Comparison of ENCODE assay signal across 20 cellular contexts in the genomic region with DNA sequence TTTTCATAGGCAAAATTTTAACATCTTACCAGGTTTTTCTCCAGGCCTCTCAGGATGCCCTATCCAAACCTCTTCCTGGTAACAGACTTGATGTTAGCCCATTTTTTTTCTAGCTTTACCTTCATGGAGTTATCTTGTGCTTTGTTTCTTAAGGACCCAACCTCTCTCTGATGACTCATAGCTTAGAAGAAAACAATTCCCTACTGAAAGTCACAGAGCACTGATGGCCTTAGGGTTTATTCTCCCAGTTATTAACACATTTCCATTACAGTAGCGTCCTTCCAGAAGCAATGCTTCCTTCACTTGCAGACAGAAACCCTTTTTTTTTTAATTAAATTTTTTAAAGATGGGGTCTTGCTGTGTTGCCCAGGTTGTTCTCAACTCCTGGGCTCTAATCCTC.
A peak's percentile ranks its signal among the peaks of the same experiment; 100 is the strongest.
DNase-seq lines count a peak whose midpoint lies in the region; ATAC-seq and TF ChIP-seq lines count a peak whose summit lies in the region.
"Had no signal": no experiment of that assay in that cellular context is flagged by ENCODE, and none has a peak within 500 bp of the region (broad histone marks: within the 10 kb centered on the region; RNA-seq: fewer than 3 reads in every experiment).

No MANE protein-coding gene starts in this region.

- no peaks in the 10 kb centered on the region for H3K4me1 ChIP-seq in HEK293 (ENCODE audit: control insufficient read depth, insufficient read depth, low read length)

- no peak overlapping the region for H3K27ac ChIP-seq in HEK293 (ENCODE audit: extremely low read depth, low read depth, low read length)
- H3K27ac ChIP-seq in RWPE1, result no peak overlapping the region

- DNase-seq in RWPE1 (ENCODE audit: low spot score) (peak; percentile 20), epithelial cell of esophagus (ENCODE audit: low read depth) (peak; percentile 58), renal cortical epithelial cell (ENCODE audit: low read depth) (peak; percentile 90)
- DNase-seq: ACHN, C1 segment of cervical spinal cord, COR-L47, KG1, NCI-H1417 treated with DMSO at 0.1 percent for 48 hours, NCI-H2029, NCI-H2171 treated with DMSO at 0.1 percent for 48 hours, NCI-H446, SHP77 treated with DMSO at 0.1 percent for 48 hours, T-cell had no signal

- TF ChIP-seq CTCF in HEK293 (tag by site-specific recombination; IDR thresholded peaks at IDR 0.05) (no peak), RWPE1 (conservative IDR thresholded peaks at IDR 0.05; ENCODE audit: low read depth) (no peak), epithelial cell of esophagus (IDR thresholded peaks at IDR 0.05; ENCODE audit: insufficient read depth, low read depth, low read length, missing control alignments) (no peak)

- no peaks in the 10 kb centered on the region for H3K36me3 ChIP-seq in HEK293 (ENCODE audit: control insufficient read depth in 2 of 2, insufficient read depth in 1 of 2, low read length in 2 of 2)

- ATAC-seq in GM21529 (IDR thresholded peaks at IDR 0.05; ENCODE audit: unreplicated experiment), result no peak
- ATAC-seq in HG02623 (IDR thresholded peaks at IDR 0.05; ENCODE audit: unreplicated experiment), result no peak
- ATAC-seq in GM18498 (IDR thresholded peaks at IDR 0.05; ENCODE audit: unreplicated experiment), result no peak
- ATAC-seq: GM12878, HepG2, SK-N-SH treated with all-trans-retinoic acid at 6 μM for 48 hours, T-cell had no signal

- H3K4me3 ChIP-seq in HEK293 (ENCODE audit: low read depth, low read length) (no peak overlapping the region), epithelial cell of esophagus (ENCODE audit: low read length) (no peak overlapping the region)
- H3K4me3 ChIP-seq: GM12878 had no signal

- POLR2A ChIA-PET in HEK293 (lab: Yijun Ruan, JAX) (no interaction called here), RWPE1 (lab: Yijun Ruan, JAX; ENCODE audit: low non-redundant PET) (no interaction called here)

- CTCF ChIA-PET in HEK293 (lab: Yijun Ruan, JAX), result no interaction called here
- CTCF ChIA-PET in RWPE1 (lab: Yijun Ruan, JAX), result interaction anchor here (0.7 kb wide), 2 partner anchors 75 to 156 kb away, joined by 3 to 9 read pairs; no protein-coding TSS in a partner anchor

- H3K9me3 ChIP-seq in HEK293 (ENCODE audit: control insufficient read depth, insufficient read depth, low read depth, low read length), result no peaks in the 10 kb centered on the region

TF ChIP-seq in HEK293, 187 proteins besides CTCF, POLR2A, EP300 and RAD21:
- TF ChIP-seq ZNF660 (tag by site-specific recombination; IDR thresholded peaks at IDR 0.05) (peak; percentile 44; the same call in 1 of the 2 replicates), ZNF350 (tag by site-specific recombination; IDR thresholded peaks at IDR 0.05) (peak; percentile 26; the same call in 1 of the 2 replicates), KLF8 (tag by site-specific recombination; IDR thresholded peaks at IDR 0.05) (no peak)
- TF ChIP-seq, protein P1, sequence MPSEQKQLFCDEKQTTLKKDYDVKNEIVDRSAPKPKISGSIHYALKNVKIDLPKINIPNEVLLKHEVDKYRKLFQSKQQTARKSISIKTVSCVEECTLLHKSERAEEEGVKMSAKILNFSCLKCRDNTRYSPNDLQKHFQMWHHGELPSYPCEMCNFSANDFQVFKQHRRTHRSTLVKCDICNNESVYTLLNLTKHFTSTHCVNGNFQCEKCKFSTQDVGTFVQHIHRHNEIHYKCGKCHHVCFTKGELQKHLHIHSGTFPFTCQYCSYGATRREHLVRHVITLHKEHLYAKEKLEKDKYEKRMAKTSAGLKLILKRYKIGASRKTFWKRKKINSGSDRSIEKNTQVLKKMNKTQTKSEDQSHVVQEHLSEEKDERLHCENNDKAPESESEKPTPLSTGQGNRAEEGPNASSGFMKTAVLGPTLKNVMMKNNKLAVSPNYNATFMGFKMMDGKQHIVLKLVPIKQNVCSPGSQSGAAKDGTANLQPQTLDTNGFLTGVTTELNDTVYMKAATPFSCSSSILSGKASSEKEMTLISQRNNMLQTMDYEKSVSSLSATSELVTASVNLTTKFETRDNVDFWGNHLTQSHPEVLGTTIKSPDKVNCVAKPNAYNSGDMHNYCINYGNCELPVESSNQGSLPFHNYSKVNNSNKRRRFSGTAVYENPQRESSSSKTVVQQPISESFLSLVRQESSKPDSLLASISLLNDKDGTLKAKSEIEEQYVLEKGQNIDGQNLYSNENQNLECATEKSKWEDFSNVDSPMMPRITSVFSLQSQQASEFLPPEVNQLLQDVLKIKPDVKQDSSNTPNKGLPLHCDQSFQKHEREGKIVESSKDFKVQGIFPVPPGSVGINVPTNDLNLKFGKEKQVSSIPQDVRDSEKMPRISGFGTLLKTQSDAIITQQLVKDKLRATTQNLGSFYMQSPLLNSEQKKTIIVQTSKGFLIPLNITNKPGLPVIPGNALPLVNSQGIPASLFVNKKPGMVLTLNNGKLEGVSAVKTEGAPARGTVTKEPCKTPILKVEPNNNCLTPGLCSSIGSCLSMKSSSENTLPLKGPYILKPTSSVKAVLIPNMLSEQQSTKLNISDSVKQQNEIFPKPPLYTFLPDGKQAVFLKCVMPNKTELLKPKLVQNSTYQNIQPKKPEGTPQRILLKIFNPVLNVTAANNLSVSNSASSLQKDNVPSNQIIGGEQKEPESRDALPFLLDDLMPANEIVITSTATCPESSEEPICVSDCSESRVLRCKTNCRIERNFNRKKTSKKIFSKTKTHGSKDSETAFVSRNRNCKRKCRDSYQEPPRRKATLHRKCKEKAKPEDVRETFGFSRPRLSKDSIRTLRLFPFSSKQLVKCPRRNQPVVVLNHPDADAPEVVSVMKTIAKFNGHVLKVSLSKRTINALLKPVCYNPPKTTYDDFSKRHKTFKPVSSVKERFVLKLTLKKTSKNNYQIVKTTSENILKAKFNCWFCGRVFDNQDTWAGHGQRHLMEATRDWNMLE (tag by site-specific recombination; conservative IDR thresholded peaks at IDR 0.05; ENCODE audit: low read depth), result no peak
- TF ChIP-seq, protein P2, sequence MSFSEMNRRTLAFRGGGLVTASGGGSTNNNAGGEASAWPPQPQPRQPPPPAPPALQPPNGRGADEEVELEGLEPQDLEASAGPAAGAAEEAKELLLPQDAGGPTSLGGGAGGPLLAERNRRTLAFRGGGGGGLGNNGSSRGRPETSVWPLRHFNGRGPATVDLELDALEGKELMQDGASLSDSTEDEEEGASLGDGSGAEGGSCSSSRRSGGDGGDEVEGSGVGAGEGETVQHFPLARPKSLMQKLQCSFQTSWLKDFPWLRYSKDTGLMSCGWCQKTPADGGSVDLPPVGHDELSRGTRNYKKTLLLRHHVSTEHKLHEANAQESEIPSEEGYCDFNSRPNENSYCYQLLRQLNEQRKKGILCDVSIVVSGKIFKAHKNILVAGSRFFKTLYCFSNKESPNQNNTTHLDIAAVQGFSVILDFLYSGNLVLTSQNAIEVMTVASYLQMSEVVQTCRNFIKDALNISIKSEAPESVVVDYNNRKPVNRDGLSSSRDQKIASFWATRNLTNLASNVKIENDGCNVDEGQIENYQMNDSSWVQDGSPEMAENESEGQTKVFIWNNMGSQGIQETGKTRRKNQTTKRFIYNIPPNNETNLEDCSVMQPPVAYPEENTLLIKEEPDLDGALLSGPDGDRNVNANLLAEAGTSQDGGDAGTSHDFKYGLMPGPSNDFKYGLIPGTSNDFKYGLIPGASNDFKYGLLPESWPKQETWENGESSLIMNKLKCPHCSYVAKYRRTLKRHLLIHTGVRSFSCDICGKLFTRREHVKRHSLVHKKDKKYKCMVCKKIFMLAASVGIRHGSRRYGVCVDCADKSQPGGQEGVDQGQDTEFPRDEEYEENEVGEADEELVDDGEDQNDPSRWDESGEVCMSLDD (tag by site-specific recombination; IDR thresholded peaks at IDR 0.05), result no peak
TF ChIP-seq in HEK293: peak in this region for 2.

Comparison
In these comparisons a context has a peak if more than half of its experiments do, and no peak if none do; other contexts are left out.
1. DNase-seq: peak in every context shown above with its lines; median percentile 90 in renal cortical epithelial cell; 58 in epithelial cell of esophagus; 20 in RWPE1.